10 cellular contexts compared by ENCODE assay signal in genomic region chrX:13659057-13659456, GRCh38. TPM values are rescaled to one million over a fixed set of nuclear protein-coding genes. Genes with fewer than 3 reads are reported as not detected.
DNase-seq lines count a peak whose midpoint lies in the region; ATAC-seq and TF ChIP-seq lines count a peak whose summit lies in the region.
"Had no signal": no experiment of that assay in that cellular context is flagged by ENCODE, and none has a peak within 500 bp of the region (broad histone marks: within the 10 kb centered on the region; RNA-seq: fewer than 3 reads in every experiment).

No MANE protein-coding gene starts in this region.

- no peak overlapping the region for H3K9ac ChIP-seq in H9 (ENCODE audit: extremely low read depth, insufficient read length, low read length)

- peaks cover 6 to 11% of the 10 kb centered on the region in 2 experiments for H3K4me1 Mint-ChIP-seq in H9

- H3K56ac ChIP-seq in H9 (ENCODE audit: insufficient read length, low read depth, low read length) = no peak overlapping the region

- no peak for DNase-seq in H9
- peak; percentile 8 for DNase-seq in RPMI7951 (ENCODE audit: low read depth)
- peak; percentile 76 for DNase-seq in fibroblast of gingiva (ENCODE audit: low read depth)
- DNase-seq in gastrocnemius medialis = no peak
- no peak for DNase-seq in NCI-H1105 treated with DMSO at 0.1 percent for 48 hours (lab: John Stamatoyannopoulos, UW)
- DNase-seq in NCI-H345 treated with DMSO at 0.1 percent for 48 hours (lab: John Stamatoyannopoulos, UW; ENCODE audit: unreplicated experiment) = no peak
- DNase-seq in NCI-H82 (lab: John Stamatoyannopoulos, UW) = no peak
- DNase-seq: stimulated activated naive CD8-positive, alpha-beta T cell treated with anti-CD3 and anti-CD28 coated beads, Interleukin-15, amount 100 ng/mL, for 72 hours had no signal

- WGBS in H9 (ENCODE audit: extremely low coverage, insufficient read length, low lambda C conversion rate) = no CpG with 5 or more reads among the region's 6 CpGs

- H2BK120ac ChIP-seq in H9 (ENCODE audit: low read depth, low read length, poor library complexity, severe bottlenecking) = no peak overlapping the region

- H3K4me3 ChIP-seq in gastrocnemius medialis = no peak overlapping the region

- no peak overlapping the region for H4K5ac ChIP-seq in H9 (ENCODE audit: insufficient read length, low read depth, low read length)

- H2AFZ ChIP-seq in H9 (ENCODE audit: low read length) = no peak overlapping the region

- no peaks in the 10 kb centered on the region for H4K20me1 ChIP-seq in H9 (ENCODE audit: control insufficient read depth, insufficient read depth, insufficient read length)

- intact Hi-C loops in gastrocnemius medialis (cut with DNase I; ENCODE audit: low total_unique reads) = loop anchor here (2.0 to 10.0 kb wide), 2 partner anchors 90 to 704 kb away; no protein-coding TSS in a partner anchor

- H2BK15ac ChIP-seq in H9 (ENCODE audit: low read depth, low read length) = no peak overlapping the region

- H3K36me3 Mint-ChIP-seq in H9 (ENCODE audit: insufficient read depth in 1 of 3, low read depth in 3 of 3) = peaks cover 13 to 44% (median 38%) of the 10 kb centered on the region in 3 experiments; a peak in 6 of 7 replicates

- no peak overlapping the region for H3K18ac ChIP-seq in H9 (ENCODE audit: insufficient read length, low read depth, low read length)

- no peak overlapping the region for H2AK5ac ChIP-seq in H9 (ENCODE audit: insufficient read length, low read length)

- H3K9me3 ChIP-seq in H9 (ENCODE audit: control insufficient read depth, low read depth, low read length) (no peaks in the 10 kb centered on the region), gastrocnemius medialis (no peaks in the 10 kb centered on the region)
- H3K9me3 ChIP-seq: ascending aorta had no signal

- TF ChIP-seq CTCF in H9 (conservative IDR thresholded peaks at IDR 0.05) (no peak), gastrocnemius medialis (IDR thresholded peaks at IDR 0.05 in 4 of 5, conservative IDR thresholded peaks at IDR 0.05 in 1 of 5) (no peak)

- peaks cover 41 to 55% of the 10 kb centered on the region in 2 experiments for H3K9me3 Mint-ChIP-seq in H9
- H3K9me3 Mint-ChIP-seq: stimulated activated naive CD8-positive, alpha-beta T cell treated with anti-CD3 and anti-CD28 coated beads, Interleukin-15, amount 100 ng/mL, for 72 hours had no signal

- H3K27ac ChIP-seq in H9 (ENCODE audit: insufficient read length, low read depth, low read length) (no peak overlapping the region), gastrocnemius medialis (peak overlapping the region in 3 of 4 donors; percentile 15 to 57 (median 42))

- no peaks in the 10 kb centered on the region for H3K4me1 ChIP-seq in H9 (ENCODE audit: insufficient read depth, low read length)
- peaks cover 8% of the 10 kb centered on the region in 2 donors for H3K4me1 ChIP-seq in gastrocnemius medialis

- no peak for ATAC-seq in gastrocnemius medialis
- ATAC-seq in GM21825 (IDR thresholded peaks at IDR 0.05; ENCODE audit: unreplicated experiment) = no peak
- ATAC-seq: stimulated activated naive CD8-positive, alpha-beta T cell treated with anti-CD3 and anti-CD28 coated beads, Interleukin-15, amount 100 ng/mL, for 72 hours had no signal

- H3K27ac Mint-ChIP-seq in H9 = peak overlapping the region in 2 of 3 experiments; percentile 46; a peak in 3 of 7 replicates

- H2BK5ac ChIP-seq in H9 (ENCODE audit: insufficient read length, low read length) = no peak overlapping the region

- no peaks in the 10 kb centered on the region for H3K23me2 ChIP-seq in H9 (ENCODE audit: insufficient read length, low read depth, low read length, poor library complexity, severe bottlenecking)

- H3K4ac ChIP-seq in H9 (ENCODE audit: low read depth, low read length) = no peak overlapping the region

- H4K91ac ChIP-seq in H9 (ENCODE audit: insufficient read length, low read depth, low read length) = no peak overlapping the region

- no peaks in the 10 kb centered on the region for H3K27me3 ChIP-seq in H9 (ENCODE audit: insufficient read depth, low read length)
- no peaks in the 10 kb centered on the region for H3K27me3 ChIP-seq in gastrocnemius medialis
- H3K27me3 ChIP-seq: ascending aorta had no signal

- no peak overlapping the region for H3T11ph ChIP-seq in H9 (ENCODE audit: low read length)

- H2BK20ac ChIP-seq in H9 (ENCODE audit: low read depth, low read length, poor library complexity, severe bottlenecking) = no peak overlapping the region

- H3K14ac ChIP-seq in H9 (ENCODE audit: insufficient read depth, low read length) = no peak overlapping the region

- H3K79me2 ChIP-seq in H9 (ENCODE audit: insufficient read depth, low read length) = no peaks in the 10 kb centered on the region

- H3K23ac ChIP-seq in H9 (ENCODE audit: insufficient read length, low read depth, low read length) = no peak overlapping the region

- H4K8ac ChIP-seq in H9 (replicated peaks; ENCODE audit: insufficient read length, low read depth, low read length) = no peak overlapping the region

- H2BK12ac ChIP-seq in H9 (ENCODE audit: insufficient read length, low read depth, low read length) = no peak overlapping the region

- peaks cover 0 to 10% of the 10 kb centered on the region in 2 donors for H3K36me3 ChIP-seq in gastrocnemius medialis

- TF ChIP-seq POLR2A in gastrocnemius medialis (IDR thresholded peaks at IDR 0.05) = no peak

- no peaks in the 10 kb centered on the region for H3K79me1 ChIP-seq in H9 (ENCODE audit: insufficient read depth, low read depth, low read length, poor library complexity, severe bottlenecking)

- in situ Hi-C loops in gastrocnemius medialis (cut with MboI; ENCODE audit: low sequenced_read_pairs in 4 of 4) = loop anchor here (5.0 to 25.0 kb wide), 5 partner anchors 76 to 378 kb away; partner anchors contain the start of genes OFD1 (in 2 of the 4), TRAPPC2 (in 2 of the 4) and GEMIN8 (in 1 of the 4)

- H3K4me2 ChIP-seq in H9 (ENCODE audit: insufficient read depth, insufficient read length, low read length) = no peak overlapping the region

- H3K27me3 Mint-ChIP-seq in H9 (ENCODE audit: low read depth) = no peaks in the 10 kb centered on the region
- H3K27me3 Mint-ChIP-seq: stimulated activated naive CD8-positive, alpha-beta T cell treated with anti-CD3 and anti-CD28 coated beads, Interleukin-15, amount 100 ng/mL, for 72 hours had no signal

- H3K4me3 Mint-ChIP-seq in H9 = no peak overlapping the region
- H3K4me3 Mint-ChIP-seq: stimulated activated naive CD8-positive, alpha-beta T cell treated with anti-CD3 and anti-CD28 coated beads, Interleukin-15, amount 100 ng/mL, for 72 hours had no signal

RNA-seq across cellular contexts. Expression of gene TCEANC, which starts 6.1 kb away (rescaled TPM):
- total RNA-seq in H9 (2021) (2.7 and 3.1 TPM in 2 replicates), gastrocnemius medialis (1 to 10 TPM; 2.9 to 4.1 (median 3.3) TPM)
- 0.88 and 1.7 TPM in 2 replicates for total RNA-seq in RPMI7951 (2014; rRNA removed; shearing (Covaris generic))

RNA-seq across cellular contexts. Expression of gene RAB9A, which starts 29.9 kb away (rescaled TPM):
- total RNA-seq in H9 (2021) = 20.9 and 21.3 TPM in 2 replicates
- total RNA-seq in RPMI7951 (2014; rRNA removed; shearing (Covaris generic)) = 30.9 and 33.4 TPM in 2 replicates
- total RNA-seq in gastrocnemius medialis = 10 to 100 TPM; 15.0 to 21.7 (median 18.5) TPM

Comparison
In these comparisons a context has a peak if more than half of its experiments do, and no peak if none do; other contexts are left out.
1. DNase-seq: peak in RPMI7951 (single experiment) and fibroblast of gingiva (single experiment); none in H9 (single experiment), gastrocnemius medialis (0 of 2), NCI-H1105 treated with DMSO at 0.1 percent for 48 hours (single experiment), NCI-H345 treated with DMSO at 0.1 percent for 48 hours (single experiment) and NCI-H82 (single experiment).